In the genomic region with DNA sequence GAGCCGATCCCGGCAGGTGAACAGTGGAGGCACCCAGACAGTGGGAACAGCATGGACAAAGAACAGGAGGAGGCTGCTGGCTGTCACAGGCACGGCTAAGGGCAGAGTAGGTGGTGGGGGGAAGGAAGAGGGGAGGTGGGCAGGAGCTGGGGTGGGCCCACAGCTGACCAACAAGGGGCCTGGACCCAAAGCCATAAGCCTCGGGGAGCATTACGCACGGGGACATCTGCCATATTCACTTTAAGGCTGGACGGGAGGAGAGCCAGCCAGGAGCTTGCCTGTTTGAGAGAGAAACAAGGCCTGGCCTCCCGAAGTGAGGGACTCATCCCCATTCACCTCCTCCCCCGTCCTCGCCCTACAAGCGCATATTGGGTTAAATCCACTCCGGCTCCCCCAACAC, we compare ENCODE assay signal across 26 cellular contexts. TPM values are rescaled to one million over a fixed set of nuclear protein-coding genes. Genes with fewer than 3 reads are reported as not detected.
"Had no signal": no experiment of that assay in that cellular context is flagged by ENCODE, and none has a peak within 500 bp of the region (broad histone marks: within the 10 kb centered on the region; RNA-seq: fewer than 3 reads in every experiment).

No MANE protein-coding gene starts in this region.

- H3K36me3 Mint-ChIP-seq: activated naive CD8-positive, alpha-beta T cell had no signal

- H3K4me1 Mint-ChIP-seq: activated CD4-positive, alpha-beta memory T cell treated with anti-CD3 and anti-CD28 coated beads, Interleukin-2, amount 10 ng/mL, durations not matched to agents 7 days and 5 days; activated CD4-positive, alpha-beta T cell treated with anti-CD3 and anti-CD28 coated beads for 36 hours; activated T-helper 17 cell treated with anti-CD3 and anti-CD28 coated beads, Interleukin-2, amount 50 U/mL, for 72 hours; brain had no signal

- H3K4me3 Mint-ChIP-seq: activated CD4-positive, alpha-beta memory T cell treated with anti-CD3 and anti-CD28 coated beads, Interleukin-2, amount 10 ng/mL, durations not matched to agents 7 days and 5 days; activated CD4-positive, alpha-beta T cell treated with anti-CD3 and anti-CD28 coated beads for 36 hours; activated naive CD4-positive, alpha-beta T cell treated with anti-CD3 and anti-CD28 coated beads for 36 hours; activated naive CD8-positive, alpha-beta T cell; activated T-helper 17 cell treated with anti-CD3 and anti-CD28 coated beads, Interleukin-2, amount 50 U/mL, for 72 hours; brain had no signal

- ATAC-seq: activated CD4-positive, alpha-beta T cell treated with anti-CD3 and anti-CD28 coated beads for 36 hours; activated T-helper 17 cell treated with anti-CD3 and anti-CD28 coated beads, Interleukin-2, amount 50 U/mL, for 72 hours; PC-3 had no signal

- H3K9me3 Mint-ChIP-seq: activated CD4-positive, alpha-beta memory T cell treated with anti-CD3 and anti-CD28 coated beads, Interleukin-2, amount 10 ng/mL, durations not matched to agents 7 days and 5 days; activated naive CD4-positive, alpha-beta T cell treated with anti-CD3 and anti-CD28 coated beads for 36 hours; activated T-helper 17 cell treated with anti-CD3 and anti-CD28 coated beads, Interleukin-2, amount 50 U/mL, for 72 hours; brain had no signal

- H3K27ac Mint-ChIP-seq: activated CD4-positive, alpha-beta memory T cell treated with anti-CD3 and anti-CD28 coated beads, Interleukin-2, amount 10 ng/mL, durations not matched to agents 7 days and 5 days; activated CD4-positive, alpha-beta T cell treated with anti-CD3 and anti-CD28 coated beads for 36 hours; activated naive CD4-positive, alpha-beta T cell treated with anti-CD3 and anti-CD28 coated beads for 36 hours; activated naive CD8-positive, alpha-beta T cell; activated T-helper 17 cell treated with anti-CD3 and anti-CD28 coated beads, Interleukin-2, amount 50 U/mL, for 72 hours had no signal

- H3K27ac ChIP-seq: SK-N-MC, VCaP had no signal

- H3K4me3 ChIP-seq: SK-N-MC had no signal

- H3K27me3 Mint-ChIP-seq: activated CD4-positive, alpha-beta T cell treated with anti-CD3 and anti-CD28 coated beads for 36 hours; activated naive CD8-positive, alpha-beta T cell; brain had no signal

- DNase-seq: activated CD4-positive, alpha-beta memory T cell treated with anti-CD3 and anti-CD28 coated beads, Interleukin-2, amount 10 ng/mL, durations not matched to agents 7 days and 5 days; activated CD4-positive, alpha-beta T cell treated with anti-CD3 and anti-CD28 coated beads for 36 hours; activated CD4-positive, alpha-beta T cell treated with anti-CD3 and anti-CD28 coated beads, Interleukin-2, amount 50 U/mL, for 1 hour; activated gamma-delta T cell; activated naive CD4-positive, alpha-beta T cell treated with anti-CD3 and anti-CD28 coated beads for 36 hours; activated T-cell treated with anti-CD3 and anti-CD28 coated beads for 4 hours; activated T-cell treated with anti-CD3 and anti-CD28 coated beads, Interleukin-2, amount 50 U/mL, for 48 hours; amygdala; Karpas-422; MM.1S; NCI-H1105; NCI-H1436; NCI-H1694 treated with DMSO at 0.1 percent for 48 hours; NCI-H2029 treated with DMSO at 0.1 percent for 48 hours; NCI-H510A treated with DMSO at 0.1 percent for 48 hours; NCI-H69; PC-3; T-helper 1 cell had no signal

RNA-seq across cellular contexts. Expression of gene HAP1, which starts 19.6 kb away (rescaled TPM):
- total RNA-seq: activated CD4-positive, alpha-beta T cell treated with anti-CD3 and anti-CD28 coated beads for 36 hours; activated naive CD4-positive, alpha-beta T cell treated with anti-CD3 and anti-CD28 coated beads for 36 hours had no signal

RNA-seq across cellular contexts. Expression of gene GAST, which starts 41.9 kb away (rescaled TPM):
- total RNA-seq: activated CD4-positive, alpha-beta memory T cell treated with anti-CD3 and anti-CD28 coated beads, Interleukin-2, amount 10 ng/mL, durations not matched to agents 7 days and 5 days; activated CD4-positive, alpha-beta T cell treated with anti-CD3 and anti-CD28 coated beads for 36 hours; activated CD8-positive, alpha-beta memory T cell treated with anti-CD3 and anti-CD28 coated beads for 36 hours; activated naive CD4-positive, alpha-beta T cell treated with anti-CD3 and anti-CD28 coated beads for 36 hours; activated T-helper 17 cell treated with anti-CD3 and anti-CD28 coated beads, Interleukin-2, amount 50 U/mL, for 72 hours; astrocyte; PC-3; T-helper 2 cell treated with Interferon-gamma antibody and Interleukin-4, amounts not matched to agents 100 ng/mL and 5 ng/mL, for 36 hours had no signal

RNA-seq across cellular contexts. Expression of gene FKBP10, which starts 58.7 kb away (rescaled TPM):
- total RNA-seq: activated CD4-positive, alpha-beta memory T cell treated with anti-CD3 and anti-CD28 coated beads, Interleukin-2, amount 10 ng/mL, durations not matched to agents 7 days and 5 days had no signal
